In genomic region chr11:118918128-118918685, GRCh38 we compare ENCODE assay signal across 8 cellular contexts. TPM values are rescaled to one million over a fixed set of nuclear protein-coding genes. Genes with fewer than 3 reads are reported as not detected.
DNase-seq lines count a peak whose midpoint lies in the region; ATAC-seq, FAIRE-seq and TF ChIP-seq lines count a peak whose summit lies in the region.

No MANE protein-coding gene starts in this region.

- H3K27me3 Mint-ChIP-seq in stimulated activated memory B cell treated with anti-CD40 and anti-IgM and Interleukin-4, amounts not matched to agents 10 μg/mL and 1 μg/mL and 100 μg/mL, for 72 hours, result no peaks in the 10 kb centered on the region

- DNase-seq in NCI-H1105 treated with DMSO at 0.1 percent for 48 hours (lab: John Stamatoyannopoulos, UW) (peak; percentile 45), NCI-H1105 (lab: John Stamatoyannopoulos, UW) (no peak), NCI-H510A (lab: John Stamatoyannopoulos, UW) (peak; percentile 91), brain pericyte (ENCODE audit: low read depth, low spot score) (peak; percentile 86), kidney (peak; percentile 90), KBM-7 (no peak), SHP77 treated with DMSO at 0.1 percent for 48 hours (lab: John Stamatoyannopoulos, UW) (no peak)

- ATAC-seq in stimulated activated memory B cell treated with anti-CD40 and anti-IgM and Interleukin-4, amounts not matched to agents 10 μg/mL and 1 μg/mL and 100 μg/mL, for 72 hours, result no peak

- peaks cover 92% of the 10 kb centered on the region for H3K4me1 Mint-ChIP-seq in stimulated activated memory B cell treated with anti-CD40 and anti-IgM and Interleukin-4, amounts not matched to agents 10 μg/mL and 1 μg/mL and 100 μg/mL, for 72 hours

- FAIRE-seq in kidney (lab: Jason Lieb, UNC), result no peak

- intact Hi-C loops in kidney (cut with DNase I), result no loop called here

- H3K27ac ChIP-seq in kidney (ENCODE audit: low read depth in 2 of 2, low read length in 2 of 2), result peak overlapping the region; percentile 92 to 93

- no peak for TF ChIP-seq CTCF in kidney (IDR thresholded peaks at IDR 0.05; ENCODE audit: borderline replicate concordance, extremely low read depth, insufficient read depth)

- peak overlapping the region; percentile 9 to 43 for H3K4me3 ChIP-seq in kidney (ENCODE audit: low read length in 2 of 2)

- H3K4me1 ChIP-seq in kidney (ENCODE audit: control insufficient read depth in 1 of 2, insufficient read depth in 1 of 2, low read depth in 1 of 2, low read length in 2 of 2), result peaks cover 83 to 88% of the 10 kb centered on the region in 2 donors

- H3K9me3 Mint-ChIP-seq in stimulated activated memory B cell treated with anti-CD40 and anti-IgM and Interleukin-4, amounts not matched to agents 10 μg/mL and 1 μg/mL and 100 μg/mL, for 72 hours, result no peaks in the 10 kb centered on the region

- no peaks in the 10 kb centered on the region for H3K9me3 ChIP-seq in kidney (ENCODE audit: control insufficient read depth in 1 of 2, low read length in 2 of 2)

- H3K36me3 Mint-ChIP-seq in stimulated activated memory B cell treated with anti-CD40 and anti-IgM and Interleukin-4, amounts not matched to agents 10 μg/mL and 1 μg/mL and 100 μg/mL, for 72 hours, result no peaks in the 10 kb centered on the region

- in situ Hi-C loops in KBM-7 (cut with MboI; ENCODE audit: low pct_unique_long_range_greater_than_20kb, low sequenced_read_pairs), result no loop called here

- H3K9ac ChIP-seq in kidney (ENCODE audit: low read length in 2 of 2), result peak overlapping the region in 1 of 2 donors; percentile 46

- no peaks in the 10 kb centered on the region for H3K36me3 ChIP-seq in kidney (ENCODE audit: control insufficient read depth in 1 of 2, insufficient read depth in 2 of 2, low read length in 2 of 2)

- H3K27ac Mint-ChIP-seq in stimulated activated memory B cell treated with anti-CD40 and anti-IgM and Interleukin-4, amounts not matched to agents 10 μg/mL and 1 μg/mL and 100 μg/mL, for 72 hours, result peak overlapping the region; percentile 86

- no peak overlapping the region for H3K4me3 Mint-ChIP-seq in stimulated activated memory B cell treated with anti-CD40 and anti-IgM and Interleukin-4, amounts not matched to agents 10 μg/mL and 1 μg/mL and 100 μg/mL, for 72 hours

RNA-seq across cellular contexts. Expression of gene BCL9L, which starts 7.5 kb away (rescaled TPM):
- total RNA-seq in kidney, result 57.5 TPM
- 5.0 TPM for polyA plus RNA-seq in kidney (ENCODE audit: insufficient read depth, low read depth, low replicate concordance)

RNA-seq across cellular contexts. Expression of gene CXCR5, which starts 34.5 kb away (rescaled TPM):
- 1.1 TPM for total RNA-seq in kidney
- polyA plus RNA-seq in kidney (ENCODE audit: insufficient read depth, low read depth, low replicate concordance), result not detected

RNA-seq across cellular contexts. Expression of gene UPK2, which starts 37.9 kb away (rescaled TPM):
- total RNA-seq in kidney, result not detected
- polyA plus RNA-seq in kidney (ENCODE audit: insufficient read depth, low read depth, low replicate concordance), result not detected

RNA-seq across cellular contexts. Expression of gene FOXR1, which starts 53.4 kb away (rescaled TPM):
- not detected for total RNA-seq in kidney
- polyA plus RNA-seq in kidney (ENCODE audit: insufficient read depth, low read depth, low replicate concordance), result not detected

Comparison
In these comparisons a context has a peak if more than half of its experiments do, and no peak if none do; other contexts are left out.
1. DNase-seq: peak in NCI-H1105 treated with DMSO at 0.1 percent for 48 hours (single experiment), NCI-H510A (single experiment), brain pericyte (single experiment) and kidney (single experiment); none in NCI-H1105 (single experiment), KBM-7 (single experiment) and SHP77 treated with DMSO at 0.1 percent for 48 hours (single experiment).